ENCODE assay signal across 7 cellular contexts in genomic region chr15:66293085-66293418, GRCh38. TPM values are rescaled to one million over a fixed set of nuclear protein-coding genes. Genes with fewer than 3 reads are reported as not detected.
DNase-seq lines count a peak whose midpoint lies in the region; ATAC-seq and TF ChIP-seq lines count a peak whose summit lies in the region.

No MANE protein-coding gene starts in this region.

- H3K9me3 Mint-ChIP-seq in HFFc6 = no peaks in the 10 kb centered on the region
- no peaks in the 10 kb centered on the region for H3K9me3 Mint-ChIP-seq in activated CD4-positive, alpha-beta memory T cell treated with anti-CD3 and anti-CD28 coated beads, Interleukin-2, amount 10 ng/mL, durations not matched to agents 7 days and 5 days

- H3K27ac ChIP-seq in right atrium auricular region = peak overlapping the region; percentile 89 to 92
- peak overlapping the region; percentile 65 to 95 (median 90) for H3K27ac ChIP-seq in skin epidermis

- POLR2A ChIA-PET in activated CD4-positive, alpha-beta memory T cell treated with anti-CD3 and anti-CD28 coated beads, Interleukin-2, amount 10 ng/mL, durations not matched to agents 7 days and 5 days (lab: Charles Lee) = interaction anchor here (0.6 to 5.2 kb wide), 10 partner anchors 62 to 988 kb away, joined by 3 to 51 read pairs (median 10); partner anchors contain the start of genes INTS14, MAP2K1, RNU5B-1 and RPL4

- H3K27ac Mint-ChIP-seq in HFFc6 = peak overlapping the region; percentile 56; the same call in 1 of the 2 replicates
- peak overlapping the region; percentile 81 for H3K27ac Mint-ChIP-seq in activated CD4-positive, alpha-beta memory T cell treated with anti-CD3 and anti-CD28 coated beads, Interleukin-2, amount 10 ng/mL, durations not matched to agents 7 days and 5 days

- DNase-seq in HFFc6 (no peak), right atrium auricular region (ENCODE audit: low spot score) (no peak), NCI-H2171 (lab: John Stamatoyannopoulos, UW) (no peak), middle frontal gyrus (ENCODE audit: extremely low spot score, low spot score) (no peak)
- no peak for DNase-seq in activated CD4-positive, alpha-beta memory T cell treated with anti-CD3 and anti-CD28 coated beads, Interleukin-2, amount 10 ng/mL, durations not matched to agents 7 days and 5 days

- peaks cover 0 to 32% of the 10 kb centered on the region in 2 donors for H3K4me1 ChIP-seq in right atrium auricular region

- H3K4me1 Mint-ChIP-seq in HFFc6 (ENCODE audit: low read depth) = peaks cover 44% of the 10 kb centered on the region
- H3K4me1 Mint-ChIP-seq in activated CD4-positive, alpha-beta memory T cell treated with anti-CD3 and anti-CD28 coated beads, Interleukin-2, amount 10 ng/mL, durations not matched to agents 7 days and 5 days = peaks cover 52% of the 10 kb centered on the region

- H3K27me3 ChIP-seq in right atrium auricular region = no peaks in the 10 kb centered on the region

- no peaks in the 10 kb centered on the region for H3K36me3 ChIP-seq in right atrium auricular region

- no peaks in the 10 kb centered on the region for H3K27me3 Mint-ChIP-seq in HFFc6 (ENCODE audit: insufficient read depth)
- H3K27me3 Mint-ChIP-seq in activated CD4-positive, alpha-beta memory T cell treated with anti-CD3 and anti-CD28 coated beads, Interleukin-2, amount 10 ng/mL, durations not matched to agents 7 days and 5 days = no peaks in the 10 kb centered on the region

- no peaks in the 10 kb centered on the region for H3K9me3 ChIP-seq in right atrium auricular region

- H3K36me3 Mint-ChIP-seq in HFFc6 (ENCODE audit: low read depth) = no peaks in the 10 kb centered on the region; the same call in 1 of the 2 replicates
- peaks cover 6% of the 10 kb centered on the region for H3K36me3 Mint-ChIP-seq in activated CD4-positive, alpha-beta memory T cell treated with anti-CD3 and anti-CD28 coated beads, Interleukin-2, amount 10 ng/mL, durations not matched to agents 7 days and 5 days (ENCODE audit: low read depth)

- ATAC-seq in GM19395 (IDR thresholded peaks at IDR 0.05; ENCODE audit: unreplicated experiment) = no peak

- peak overlapping the region; percentile 82 for H3K4me3 Mint-ChIP-seq in HFFc6
- H3K4me3 Mint-ChIP-seq in activated CD4-positive, alpha-beta memory T cell treated with anti-CD3 and anti-CD28 coated beads, Interleukin-2, amount 10 ng/mL, durations not matched to agents 7 days and 5 days = peak overlapping the region; percentile 79

- CTCF ChIA-PET in activated CD4-positive, alpha-beta memory T cell treated with anti-CD3 and anti-CD28 coated beads, Interleukin-2, amount 10 ng/mL, durations not matched to agents 7 days and 5 days (lab: Charles Lee) = interaction anchor here (0.6 to 2.1 kb wide), 4 partner anchors 11 to 206 kb away, joined by 3 to 11 read pairs (median 3); no protein-coding TSS in a partner anchor

- no peak for TF ChIP-seq CTCF in HFFc6 (IDR thresholded peaks at IDR 0.05)
- no peak for TF ChIP-seq CTCF in right atrium auricular region (IDR thresholded peaks at IDR 0.05)

- H3K4me3 ChIP-seq in right atrium auricular region (peak overlapping the region; percentile 59 to 78), skin epidermis (peak overlapping the region; percentile 52 to 80 (median 64))

RNA-seq across cellular contexts. Expression of gene DIS3L, which starts 0.3 kb away (rescaled TPM):
- 10 to 100 TPM; 10.6 to 14.9 (median 13.5) TPM for total RNA-seq in HFFc6 (2021; fragmentation: NEBNext Ultra II Directional; extraction: Animal tissue kit (Norgen Biotek cat#: 25700))
- 10 to 100 TPM; 24.0 to 24.9 TPM for total RNA-seq in activated CD4-positive, alpha-beta memory T cell treated with anti-CD3 and anti-CD28 coated beads, Interleukin-2, amount 10 ng/mL, durations not matched to agents 7 days and 5 days
- total RNA-seq in right atrium auricular region = 10 to 100 TPM; 23.6 to 54.7 TPM

RNA-seq across cellular contexts. Expression of gene MEGF11, which starts 39.5 kb away (rescaled TPM):
- not detected for total RNA-seq in HFFc6 (2021; fragmentation: NEBNext Ultra II Directional; extraction: Animal tissue kit (Norgen Biotek cat#: 25700))
- not detected for total RNA-seq in activated CD4-positive, alpha-beta memory T cell treated with anti-CD3 and anti-CD28 coated beads, Interleukin-2, amount 10 ng/mL, durations not matched to agents 7 days and 5 days
- total RNA-seq in right atrium auricular region = not detected
